Comparison of ENCODE assay signal across 11 cellular contexts in the genomic region with DNA sequence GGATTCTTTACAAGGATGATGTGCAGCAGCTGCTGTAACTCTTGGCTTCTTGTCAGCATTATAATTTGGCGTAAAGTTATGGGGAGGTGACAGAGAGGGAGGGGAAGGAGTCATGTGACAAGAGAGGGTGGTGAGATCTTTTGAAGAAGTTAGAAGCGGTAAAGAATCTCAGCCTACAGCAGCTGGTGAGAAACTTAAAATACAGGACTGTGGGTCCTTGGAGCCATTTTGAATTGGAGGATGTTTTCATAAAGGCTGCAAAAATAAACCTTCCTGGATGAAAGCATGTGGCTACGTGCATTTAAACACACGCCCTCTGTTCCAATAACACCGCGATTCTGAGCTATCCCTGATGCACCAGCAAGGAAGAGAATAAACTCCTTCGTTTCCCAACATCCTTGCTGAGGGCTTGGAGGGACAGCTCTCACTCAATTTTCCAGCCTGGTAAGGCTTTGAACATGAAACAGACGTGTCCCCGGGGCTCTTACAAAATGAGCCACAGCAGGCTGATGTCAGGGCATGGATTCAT.
A peak's percentile ranks its signal among the peaks of the same experiment; 100 is the strongest.
DNase-seq lines count a peak whose midpoint lies in the region; ATAC-seq and TF ChIP-seq lines count a peak whose summit lies in the region.
"Had no signal": no experiment of that assay in that cellular context is flagged by ENCODE, and none has a peak within 500 bp of the region (broad histone marks: within the 10 kb centered on the region; RNA-seq: fewer than 3 reads in every experiment).

No MANE protein-coding gene starts in this region.

- no peaks in the 10 kb centered on the region for H3K4me1 Mint-ChIP-seq in effector memory CD8-positive, alpha-beta T cell (ENCODE audit: low read depth in 2 of 2)
- H3K4me1 Mint-ChIP-seq: WTC11 had no signal

- H3K4me3 ChIP-seq in SK-N-MC (no peak overlapping the region), fibroblast of lung (replicated peaks in 1 of 4; ENCODE audit: control extremely low read depth in 1 of 4, insufficient read depth in 1 of 4, low read depth in 3 of 4, low read length in 4 of 4) (no peak overlapping the region), Peyer's patch (no peak overlapping the region)

- H2AFZ ChIP-seq in fibroblast of lung (ENCODE audit: low read length) = peak overlapping the region; percentile 15

- no peak overlapping the region for H3K9ac ChIP-seq in SK-N-MC (ENCODE audit: insufficient read length)
- H3K9ac ChIP-seq in fibroblast of lung (ENCODE audit: insufficient read depth, low read length) = no peak overlapping the region

- no peaks in the 10 kb centered on the region for H3K36me3 Mint-ChIP-seq in effector memory CD8-positive, alpha-beta T cell (ENCODE audit: insufficient read depth)

- H4K20me1 ChIP-seq in fibroblast of lung (ENCODE audit: control insufficient read depth, extremely low read depth, insufficient read depth, low read length) = no peaks in the 10 kb centered on the region

- DNase-seq in HCEC 1CT (peak; percentile 62), SK-N-MC (ENCODE audit: low read depth, low spot score) (no peak), fibroblast of lung (ENCODE audit: low read depth in 2 of 2) (peak; percentile 84 to 87), putamen (ENCODE audit: low spot score) (peak; percentile 19), Peyer's patch (no peak), NOMO-1 treated with DMSO at 0.1 percent for 48 hours (lab: John Stamatoyannopoulos, UW; ENCODE audit: unreplicated experiment) (no peak)
- no peak for DNase-seq in effector memory CD8-positive, alpha-beta T cell
- DNase-seq: COR-L47, NCI-H2081 had no signal

- no peak overlapping the region for H3K27ac Mint-ChIP-seq in effector memory CD8-positive, alpha-beta T cell
- H3K27ac Mint-ChIP-seq: WTC11 had no signal

- H3K36me3 ChIP-seq in SK-N-MC (ENCODE audit: insufficient read depth, low read length) (no peaks in the 10 kb centered on the region), fibroblast of lung (ENCODE audit: control insufficient read depth, insufficient read depth, low read length) (no peaks in the 10 kb centered on the region), Peyer's patch (no peaks in the 10 kb centered on the region)

- peaks cover 18 to 22% of the 10 kb centered on the region in 2 donors for H3K27me3 Mint-ChIP-seq in effector memory CD8-positive, alpha-beta T cell

- H3K9me3 ChIP-seq in SK-N-MC (ENCODE audit: low read depth, low read length) = no peaks in the 10 kb centered on the region; the same call in 1 of the 2 replicates
- H3K9me3 ChIP-seq in fibroblast of lung (ENCODE audit: control insufficient read depth, insufficient read depth, low read depth, low read length) = no peaks in the 10 kb centered on the region
- peaks cover 0 to 5% (median 0%) of the 10 kb centered on the region in 4 donors for H3K9me3 ChIP-seq in Peyer's patch

- H3K27ac ChIP-seq in SK-N-MC (peak overlapping the region; percentile 94), fibroblast of lung (ENCODE audit: insufficient read depth, low read length) (peak overlapping the region; percentile 88), Peyer's patch (peak overlapping the region in 1 of 4 donors; percentile 35)

- H3K79me2 ChIP-seq in fibroblast of lung (ENCODE audit: control insufficient read depth, insufficient read depth, low read length) = no peaks in the 10 kb centered on the region

- peaks cover 7 to 12% of the 10 kb centered on the region in 2 donors for H3K9me3 Mint-ChIP-seq in effector memory CD8-positive, alpha-beta T cell

- peaks cover 32% of the 10 kb centered on the region for H3K4me1 ChIP-seq in fibroblast of lung (ENCODE audit: control insufficient read depth, extremely low read depth, insufficient read depth, low read length)
- H3K4me1 ChIP-seq in Peyer's patch = no peaks in the 10 kb centered on the region

- ATAC-seq in effector memory CD8-positive, alpha-beta T cell (replicated peaks) = no peak
- no peak for ATAC-seq in HG03439 (IDR thresholded peaks at IDR 0.05; ENCODE audit: unreplicated experiment)

- H3K27me3 ChIP-seq in fibroblast of lung (ENCODE audit: control insufficient read depth, insufficient read depth, low read length) (no peaks in the 10 kb centered on the region), Peyer's patch (no peaks in the 10 kb centered on the region)

- TF ChIP-seq CTCF in fibroblast of lung (conservative IDR thresholded peaks at IDR 0.05 in 1 of 2, IDR thresholded peaks at IDR 0.05 in 1 of 2; ENCODE audit: low read depth in 1 of 2, low read length in 2 of 2) (no peak), Peyer's patch (IDR thresholded peaks at IDR 0.05) (no peak)

- H3K4me2 ChIP-seq in fibroblast of lung (ENCODE audit: extremely low read depth, insufficient read depth, low read length) = no peak overlapping the region

- TF ChIP-seq POLR2A in Peyer's patch (IDR thresholded peaks at IDR 0.05) = no peak

- H3K4me3 Mint-ChIP-seq in effector memory CD8-positive, alpha-beta T cell = no peak overlapping the region
- H3K4me3 Mint-ChIP-seq: WTC11 had no signal

Comparison
In these comparisons a context has a peak if more than half of its experiments do, and no peak if none do; other contexts are left out.
1. DNase-seq: peak in HCEC 1CT (single experiment), fibroblast of lung (2 of 2) and putamen (single experiment); none in SK-N-MC (single experiment), effector memory CD8-positive, alpha-beta T cell (0 of 3), Peyer's patch (0 of 3) and NOMO-1 treated with DMSO at 0.1 percent for 48 hours (single experiment).